ENCODE assay signal across 8 cellular contexts in the genomic region with DNA sequence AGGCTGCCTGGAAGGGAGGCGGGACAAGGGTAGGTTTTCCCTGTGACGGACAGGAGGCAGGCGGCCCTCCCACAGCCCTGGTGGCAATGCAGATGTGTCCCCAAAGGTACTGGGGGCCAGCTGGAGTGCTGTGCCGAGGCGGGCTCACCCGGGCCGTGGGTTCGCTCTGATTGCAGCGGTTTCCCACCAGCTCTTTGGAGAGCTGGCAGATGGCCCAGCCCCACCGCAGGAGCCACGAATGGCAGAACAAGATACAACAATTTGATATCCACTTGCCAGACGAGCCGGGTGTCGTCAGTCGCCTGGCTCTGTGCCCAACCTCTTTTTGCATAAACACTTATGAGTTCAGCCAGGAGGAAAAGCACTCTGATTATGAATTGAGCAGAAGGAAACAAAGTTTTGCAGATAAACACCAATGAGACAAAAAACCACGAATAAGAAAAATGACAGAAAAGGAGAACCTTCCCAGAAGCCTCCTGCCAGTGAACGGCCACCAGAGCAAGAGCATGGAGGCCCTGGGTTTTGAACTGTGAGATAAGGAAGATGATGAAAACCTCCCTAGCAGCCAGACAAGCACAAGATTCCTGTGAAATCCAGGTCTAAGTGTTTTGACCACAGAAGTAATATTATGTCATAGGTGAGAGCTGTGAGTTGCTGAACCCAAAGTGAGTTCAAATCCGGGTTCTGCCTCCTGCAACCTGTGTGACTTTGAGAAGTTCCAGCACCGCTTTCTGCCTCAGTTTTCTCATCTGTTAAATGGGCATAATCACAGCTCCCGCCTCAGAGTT.
A peak's percentile ranks its signal among the peaks of the same experiment; 100 is the strongest.
DNase-seq lines count a peak whose midpoint lies in the region; ATAC-seq and TF ChIP-seq lines count a peak whose summit lies in the region.
"Not testable (repeated sequence)": the region's sequence is repeated elsewhere in the genome, so short reads cannot be mapped to it uniquely, and the experiment has no call there.

No MANE protein-coding gene starts in this region.

- ATAC-seq in memory B cell (ENCODE audit: low read depth); stimulated activated naive CD8-positive, alpha-beta T cell treated with anti-CD3 and anti-CD28 coated beads, Interleukin-15, Interleukin-2, amounts not matched to agents 100 U/mL and 50 U/mL, for 24 hours: not testable (repeated sequence)

- H3K4me2 ChIP-seq in KMS-11 = peak overlapping the region; percentile 78

- not testable (repeated sequence) for H3K4me3 ChIP-seq in KMS-11 (IDR thresholded peaks at IDR 0.05; ENCODE audit: insufficient read depth, low read depth, low read length); epithelial cell of esophagus (ENCODE audit: low read length)

- H3K36me3 ChIP-seq in KMS-11 (ENCODE audit: insufficient read depth) = not testable (repeated sequence)

- H3K27me3 Mint-ChIP-seq in memory B cell = peaks cover 18% of the 10 kb centered on the region

- H2AFZ ChIP-seq in KMS-11 (ENCODE audit: low read depth) = peak overlapping the region; percentile 82; the same call in 1 of the 2 replicates

- not testable (repeated sequence) for H3K27me3 ChIP-seq in KMS-11 (ENCODE audit: insufficient read depth, low read depth)

- peaks cover 11% of the 10 kb centered on the region for H3K4me1 Mint-ChIP-seq in memory B cell

- not testable (repeated sequence) for H3K27ac Mint-ChIP-seq in memory B cell

- not testable (repeated sequence) for H3K79me2 ChIP-seq in KMS-11 (ENCODE audit: insufficient read depth, low read depth)

- TF ChIP-seq CTCF in KMS-11 (conservative IDR thresholded peaks at IDR 0.05; ENCODE audit: low read depth, low read length); epithelial cell of esophagus (IDR thresholded peaks at IDR 0.05; ENCODE audit: insufficient read depth, low read depth, low read length, missing control alignments): not testable (repeated sequence)

- not testable (repeated sequence) for H4K20me1 ChIP-seq in KMS-11 (ENCODE audit: insufficient read depth)

- H3K27ac ChIP-seq in KMS-11 = peak overlapping the region; percentile 58

- H3K9me3 Mint-ChIP-seq in memory B cell = not testable (repeated sequence)

- DNase-seq in CMK (ENCODE audit: low read depth) (peak; percentile 53), NCI-H2196 treated with DMSO at 0.1 percent for 48 hours (lab: John Stamatoyannopoulos, UW; ENCODE audit: unreplicated experiment) (peak; percentile 26), T-helper 2 cell (peak in 3 of 5 experiments; percentile 38 to 84 (median 55)), epithelial cell of esophagus (ENCODE audit: low read depth) (peak; percentile 3)
- DNase-seq in activated effector memory CD4-positive, alpha-beta T cell treated with anti-CD3 and anti-CD28 coated beads, Interleukin-2, amount 50 U/mL, for 16 hours = peak; percentile 65
- DNase-seq in memory B cell (ENCODE audit: low spot score in 2 of 2) = not testable (repeated sequence)
- peak; percentile 49 for DNase-seq in stimulated activated naive CD8-positive, alpha-beta T cell treated with anti-CD3 and anti-CD28 coated beads, Interleukin-15, Interleukin-2, amounts not matched to agents 100 U/mL and 50 U/mL, for 24 hours

- H3K4me1 ChIP-seq in KMS-11 (ENCODE audit: low read depth, poor library complexity, severe bottlenecking) = peaks cover 25% of the 10 kb centered on the region

- H3K9ac ChIP-seq in KMS-11 = not testable (repeated sequence)

- not testable (repeated sequence) for H3K36me3 Mint-ChIP-seq in memory B cell

- peak overlapping the region; percentile 58 for H3K4me3 Mint-ChIP-seq in memory B cell
